21 cellular contexts compared by ENCODE assay signal in the genomic region with DNA sequence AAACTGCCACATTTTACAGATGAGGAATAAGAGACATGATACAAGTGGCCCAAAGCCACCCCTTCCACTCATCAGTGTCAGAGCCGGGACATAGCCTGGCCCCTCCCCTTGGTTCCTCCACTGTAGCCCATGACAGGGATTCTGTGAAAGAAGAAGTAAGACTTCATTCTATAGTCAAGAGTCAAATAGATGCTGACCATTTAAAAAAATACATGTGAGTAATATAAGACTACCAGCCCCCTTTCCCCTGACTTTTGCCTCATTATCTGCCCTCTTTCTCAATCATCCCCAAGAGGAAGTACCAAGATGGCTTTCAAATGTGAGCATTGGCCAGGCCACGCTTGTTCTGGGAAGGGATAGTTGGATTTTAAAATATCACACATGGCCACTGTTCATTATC. TPM values are rescaled to one million over a fixed set of nuclear protein-coding genes. Genes with fewer than 3 reads are reported as not detected.
DNase-seq lines count a peak whose midpoint lies in the region; ATAC-seq and TF ChIP-seq lines count a peak whose summit lies in the region.
"Had no signal": no experiment of that assay in that cellular context is flagged by ENCODE, and none has a peak within 500 bp of the region (broad histone marks: within the 10 kb centered on the region; RNA-seq: fewer than 3 reads in every experiment).

No MANE protein-coding gene starts in this region.

- TF ChIP-seq EP300 in gastroesophageal sphincter (IDR thresholded peaks at IDR 0.05) = no peak

- H2AFZ ChIP-seq in MM.1S (ENCODE audit: low read length) (no peak overlapping the region), smooth muscle cell (ENCODE audit: low read depth) (no peak overlapping the region)
- H2AFZ ChIP-seq: parathyroid adenoma had no signal

- H3K9me3 ChIP-seq in gastroesophageal sphincter = no peaks in the 10 kb centered on the region
- H3K9me3 ChIP-seq in neutrophil = no peaks in the 10 kb centered on the region
- no peaks in the 10 kb centered on the region for H3K9me3 ChIP-seq in MM.1S (replicated peaks; ENCODE audit: insufficient read depth, low read length)
- H3K9me3 ChIP-seq in smooth muscle cell (replicated peaks; ENCODE audit: low read depth) = no peaks in the 10 kb centered on the region
- H3K9me3 ChIP-seq: breast epithelium had no signal

- no peak overlapping the region for H3K9ac ChIP-seq in MM.1S (ENCODE audit: low read length)
- H3K9ac ChIP-seq in smooth muscle cell (ENCODE audit: low read depth) = no peak overlapping the region
- H3K9ac ChIP-seq: KMS-11, parathyroid adenoma had no signal

- DNase-seq in CD1c-positive myeloid dendritic cell (ENCODE audit: extremely low spot score) (peak; percentile 91), NB4 (ENCODE audit: low read depth) (peak; percentile 35), NCI-H2029 (lab: John Stamatoyannopoulos, UW) (no peak), MM.1S (no peak), smooth muscle cell (lab: John Stamatoyannopoulos, UW; ENCODE audit: unreplicated experiment) (no peak)
- DNase-seq: activated CD4-positive, alpha-beta memory T cell treated with anti-CD3 and anti-CD28 coated beads for 36 hours; activated T-cell treated with anti-CD3 and anti-CD28 coated beads for 4 hours; COR-L47; dermis blood vessel endothelial cell; DND-41; mesenchymal stem cell; naive thymus-derived CD8-positive, alpha-beta T cell; NCI-H1105; stimulated activated CD4-positive, alpha-beta T cell treated with anti-CD3 and anti-CD28 coated beads, Interleukin-1b, Interleukin-23, amount 100 ng/mL, for 48 hours; stimulated activated naive CD4-positive, alpha-beta T cell treated with Interleukin-2 at 50 U/mL for 16 hours had no signal

- no peak overlapping the region for H3K4me2 ChIP-seq in MM.1S (ENCODE audit: low read depth, low read length)
- H3K4me2 ChIP-seq in smooth muscle cell = no peak overlapping the region
- H3K4me2 ChIP-seq: KMS-11 had no signal

- H3K36me3 ChIP-seq in gastroesophageal sphincter (no peaks in the 10 kb centered on the region), neutrophil (no peaks in the 10 kb centered on the region), MM.1S (replicated peaks; ENCODE audit: insufficient read depth, low read length) (no peaks in the 10 kb centered on the region), smooth muscle cell (ENCODE audit: low read depth) (no peaks in the 10 kb centered on the region)
- H3K36me3 ChIP-seq: breast epithelium had no signal

- H3K9me2 ChIP-seq in MM.1S (replicated peaks; ENCODE audit: insufficient read depth, low read length) = no peaks in the 10 kb centered on the region

- peak; percentile 79 for ATAC-seq in gastroesophageal sphincter
- no peak for ATAC-seq in HG03045 (IDR thresholded peaks at IDR 0.05; ENCODE audit: unreplicated experiment)
- ATAC-seq: naive thymus-derived CD8-positive, alpha-beta T cell had no signal

- no peaks in the 10 kb centered on the region for H4K20me1 ChIP-seq in MM.1S (ENCODE audit: insufficient read depth, low read length)
- H4K20me1 ChIP-seq in smooth muscle cell (ENCODE audit: low read depth) = no peaks in the 10 kb centered on the region

- TF ChIP-seq POLR2A in NB4 (IDR thresholded peaks at IDR 0.05; ENCODE audit: extremely low read depth, insufficient read length) (no peak), gastroesophageal sphincter (IDR thresholded peaks at IDR 0.05) (no peak)

- H3K79me2 ChIP-seq in MM.1S (ENCODE audit: low read length) (no peaks in the 10 kb centered on the region), smooth muscle cell (ENCODE audit: low read depth) (no peaks in the 10 kb centered on the region)
- H3K79me2 ChIP-seq: parathyroid adenoma had no signal

- H3K27me3 ChIP-seq in gastroesophageal sphincter = no peaks in the 10 kb centered on the region
- H3K27me3 ChIP-seq in neutrophil = no peaks in the 10 kb centered on the region
- H3K27me3 ChIP-seq in MM.1S (replicated peaks; ENCODE audit: insufficient read depth, low read length) = no peaks in the 10 kb centered on the region
- H3K27me3 ChIP-seq in smooth muscle cell (ENCODE audit: low read depth) = no peaks in the 10 kb centered on the region
- H3K27me3 ChIP-seq: breast epithelium had no signal

- no peaks in the 10 kb centered on the region for H3F3A ChIP-seq in MM.1S (ENCODE audit: insufficient read depth, low read length)
- no peaks in the 10 kb centered on the region for H3F3A ChIP-seq in smooth muscle cell (ENCODE audit: low read depth)

- H3K4me3 ChIP-seq in NB4 (ENCODE audit: low read depth, low read length) (no peak overlapping the region), gastroesophageal sphincter (no peak overlapping the region), neutrophil (ENCODE audit: low read depth in 1 of 2, low read length in 1 of 2) (no peak overlapping the region), MM.1S (ENCODE audit: low read length) (no peak overlapping the region), smooth muscle cell (no peak overlapping the region)
- H3K4me3 ChIP-seq: breast epithelium had no signal

- 80 to 92% methylated on average over 2 of the region's 2 CpGs for WGBS in gastroesophageal sphincter (ENCODE audit: low coverage in 1 of 2), 2 donors
- 100% methylated on average over 2 of the region's 2 CpGs for WGBS in smooth muscle cell (ENCODE audit: low lambda C conversion rate)

- TF ChIP-seq CTCF in NB4 (IDR thresholded peaks at IDR 0.05; ENCODE audit: low read depth, low read length) (no peak), gastroesophageal sphincter (IDR thresholded peaks at IDR 0.05) (no peak), neutrophil (IDR thresholded peaks at IDR 0.05) (no peak), MM.1S (IDR thresholded peaks at IDR 0.05; ENCODE audit: low read length) (no peak), smooth muscle cell (IDR thresholded peaks at IDR 0.05; ENCODE audit: borderline replicate concordance, insufficient read depth, poor library complexity, severe bottlenecking) (no peak)

- H3K4me1 ChIP-seq in gastroesophageal sphincter (no peaks in the 10 kb centered on the region), neutrophil (ENCODE audit: control insufficient read depth in 1 of 2, insufficient read depth in 1 of 2, low read depth in 1 of 2, low read length in 1 of 2) (peaks cover 17 to 26% of the 10 kb centered on the region in 2 experiments), MM.1S (ENCODE audit: low read length) (no peaks in the 10 kb centered on the region), smooth muscle cell (ENCODE audit: low read depth) (no peaks in the 10 kb centered on the region)
- H3K4me1 ChIP-seq: breast epithelium, parathyroid adenoma had no signal

- H3K27ac ChIP-seq in gastroesophageal sphincter = no peak overlapping the region
- peak overlapping the region; percentile 57 for H3K27ac ChIP-seq in neutrophil
- no peak overlapping the region for H3K27ac ChIP-seq in MM.1S (ENCODE audit: low read length)
- H3K27ac ChIP-seq in smooth muscle cell (ENCODE audit: low read depth) = no peak overlapping the region
- H3K27ac ChIP-seq: breast epithelium, KMS-11, parathyroid adenoma had no signal

RNA-seq across cellular contexts. Expression of gene TAB2, which starts 57.8 kb away (rescaled TPM):
- total RNA-seq in gastroesophageal sphincter (100 to 1,000 TPM in 2 of 4 donors, 10 to 100 TPM in 2; 69.5 to 111 (median 97.0) TPM), smooth muscle cell (68.7 and 78.5 TPM in 2 replicates)
- polyA plus RNA-seq in smooth muscle cell = 12.6 and 14.3 TPM in 2 replicates

Comparison
In these comparisons a context has a peak if more than half of its experiments do, and no peak if none do; other contexts are left out.
1. DNase-seq: peak in CD1c-positive myeloid dendritic cell (single experiment) and NB4 (single experiment); none in NCI-H2029 (single experiment), MM.1S (single experiment) and smooth muscle cell (single experiment).